Comparison of ENCODE assay signal across 24 cellular contexts in genomic region chr7:98194672-98195457, GRCh38. TPM values are rescaled to one million over a fixed set of nuclear protein-coding genes. Genes with fewer than 3 reads are reported as not detected.
"Had no signal": no experiment of that assay in that cellular context is flagged by ENCODE, and none has a peak within 500 bp of the region (broad histone marks: within the 10 kb centered on the region; RNA-seq: fewer than 3 reads in every experiment).

No MANE protein-coding gene starts in this region.

- H3K4me3 ChIP-seq: left ventricle myocardium inferior, right lobe of liver, smooth muscle cell, stomach, testis had no signal

- H3K4me2 ChIP-seq: smooth muscle cell had no signal

- ATAC-seq: activated CD8-positive, alpha-beta T cell treated with anti-CD3 and anti-CD28 coated beads, Interleukin-2, amount 10 ng/mL, durations not matched to agents 7 days and 5 days; foreskin keratinocyte; right lobe of liver; SK-N-SH treated with all-trans-retinoic acid at 6 μM for 48 hours; T-cell had no signal

- DNase-seq: activated CD4-positive, alpha-beta T cell treated with anti-CD3 and anti-CD28 coated beads, Interleukin-2, amount 10 ng/mL, durations not matched to agents 24 days and 14 days; activated CD4-positive, CD25-positive, alpha-beta regulatory T cell; activated CD8-positive, alpha-beta T cell treated with anti-CD3 and anti-CD28 coated beads, Interleukin-2, amount 10 ng/mL, durations not matched to agents 7 days and 5 days; activated naive CD4-positive, alpha-beta T cell; activated naive CD8-positive, alpha-beta T cell treated with anti-CD3 and anti-CD28 coated beads, Interleukin-2, amount 10 ng/mL, durations not matched to agents 7 days and 5 days; foreskin keratinocyte; glutamatergic neuron; left ventricle myocardium inferior; mammary epithelial cell; occipital lobe; stimulated activated CD4-positive, alpha-beta T cell treated with anti-CD3 and anti-CD28 coated beads, Interleukin-4, amount 100 ng/mL, for 1 hour; stomach; T-cell; T-helper 9 cell; testis had no signal

- FAIRE-seq: bronchial epithelial cell had no signal

- H3K4me1 ChIP-seq: foreskin keratinocyte, left ventricle myocardium inferior, right lobe of liver, stomach, testis had no signal

- H3K27me3 Mint-ChIP-seq: activated CD4-positive, alpha-beta T cell treated with anti-CD3 and anti-CD28 coated beads, Interleukin-2, amount 10 ng/mL, durations not matched to agents 24 days and 14 days; activated naive CD8-positive, alpha-beta T cell treated with anti-CD3 and anti-CD28 coated beads, Interleukin-2, amount 10 ng/mL, durations not matched to agents 7 days and 5 days; T-cell; type B pancreatic cell had no signal

- H3K27ac Mint-ChIP-seq: activated CD4-positive, alpha-beta T cell treated with anti-CD3 and anti-CD28 coated beads, Interleukin-2, amount 10 ng/mL, durations not matched to agents 24 days and 14 days; activated CD8-positive, alpha-beta T cell treated with anti-CD3 and anti-CD28 coated beads, Interleukin-2, amount 10 ng/mL, durations not matched to agents 7 days and 5 days; activated naive CD8-positive, alpha-beta T cell treated with anti-CD3 and anti-CD28 coated beads, Interleukin-2, amount 10 ng/mL, durations not matched to agents 7 days and 5 days; activated T-helper 1 cell treated with anti-CD3 and anti-CD28 coated beads, Interleukin-12 subunit alpha, Interleukin-12 subunit beta, Interleukin-2, Interleukin-4 antibody, amounts not matched to agents 30 ng/mL and 10 ng/mL and 1 ng/mL, durations not matched to agents 14 hours and 24 hours and 36 hours; type B pancreatic cell had no signal

- H3K27me3 ChIP-seq: foreskin keratinocyte, right lobe of liver, stomach, testis had no signal

- H3K27ac ChIP-seq: epithelial cell of prostate, foreskin keratinocyte, left ventricle myocardium inferior, right lobe of liver, stomach, testis had no signal

- H3K9me3 ChIP-seq: right lobe of liver, testis had no signal

- H3K4me3 Mint-ChIP-seq: activated CD4-positive, alpha-beta T cell treated with anti-CD3 and anti-CD28 coated beads, Interleukin-2, amount 10 ng/mL, durations not matched to agents 24 days and 14 days; activated CD8-positive, alpha-beta T cell treated with anti-CD3 and anti-CD28 coated beads, Interleukin-2, amount 10 ng/mL, durations not matched to agents 7 days and 5 days; activated naive CD8-positive, alpha-beta T cell treated with anti-CD3 and anti-CD28 coated beads, Interleukin-2, amount 10 ng/mL, durations not matched to agents 7 days and 5 days; activated T-helper 1 cell treated with anti-CD3 and anti-CD28 coated beads, Interleukin-12 subunit alpha, Interleukin-12 subunit beta, Interleukin-2, Interleukin-4 antibody, amounts not matched to agents 30 ng/mL and 10 ng/mL and 1 ng/mL, durations not matched to agents 14 hours and 24 hours and 36 hours; T-cell; type B pancreatic cell had no signal

- H3K9me3 Mint-ChIP-seq: type B pancreatic cell had no signal

RNA-seq across cellular contexts. Expression of gene BHLHA15, which starts 16.4 kb away (rescaled TPM):
- total RNA-seq: activated CD8-positive, alpha-beta T cell treated with anti-CD3 and anti-CD28 coated beads, Interleukin-2, amount 10 ng/mL, durations not matched to agents 7 days and 5 days; activated naive CD8-positive, alpha-beta T cell treated with anti-CD3 and anti-CD28 coated beads, Interleukin-2, amount 10 ng/mL, durations not matched to agents 7 days and 5 days; left ventricle myocardium inferior; mononuclear cell had no signal
- polyA plus RNA-seq: neural cell had no signal
